11 cellular contexts compared by ENCODE assay signal in the genomic region with DNA sequence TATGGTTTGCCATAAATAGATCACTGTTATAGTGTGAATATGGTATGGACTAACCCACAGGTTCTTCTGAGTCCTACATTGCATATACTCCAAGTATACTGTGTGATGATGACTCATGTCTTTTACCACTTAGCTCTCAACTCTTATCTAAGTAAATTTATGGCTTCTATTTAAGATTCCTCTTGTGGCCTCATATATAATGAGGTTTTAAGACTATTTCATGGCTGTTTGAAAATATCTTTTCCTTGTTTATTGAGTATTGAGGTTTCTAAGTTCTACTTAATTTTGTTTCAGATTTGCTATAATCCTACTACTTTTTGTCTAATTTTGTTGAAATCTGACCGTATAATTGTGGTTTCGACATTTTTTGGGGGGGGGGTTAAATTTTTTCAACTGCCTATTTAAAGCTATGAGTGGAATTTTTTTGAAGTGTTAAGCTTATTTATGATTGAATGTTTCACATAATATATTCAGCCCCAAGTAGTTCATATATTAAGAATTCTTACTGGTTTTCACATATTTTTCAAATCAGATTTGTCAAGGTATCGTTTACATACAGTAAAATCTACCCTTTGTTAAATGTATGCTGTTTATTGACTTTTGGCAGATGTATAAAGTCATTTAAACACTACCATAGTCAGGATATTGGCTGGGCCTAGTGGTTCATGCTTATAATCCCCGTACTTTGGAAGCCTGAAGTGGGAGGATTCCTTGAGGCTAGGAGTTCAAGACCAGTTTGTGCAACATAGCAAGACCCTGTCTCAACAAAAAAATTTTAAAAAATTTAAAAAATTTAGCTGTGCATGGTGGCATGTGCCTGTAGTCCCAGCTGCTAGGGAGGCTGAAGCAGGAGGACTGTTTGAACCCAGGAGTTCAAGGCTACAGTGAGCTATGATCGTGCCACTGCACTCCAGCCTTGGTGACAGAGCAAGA. TPM values are rescaled to one million over a fixed set of nuclear protein-coding genes. Genes with fewer than 3 reads are reported as not detected.
DNase-seq lines count a peak whose midpoint lies in the region.
"Had no signal": no experiment of that assay in that cellular context is flagged by ENCODE, and none has a peak within 500 bp of the region (broad histone marks: within the 10 kb centered on the region; RNA-seq: fewer than 3 reads in every experiment).

No MANE protein-coding gene starts in this region.

- DNase-seq in NCI-H82 (lab: John Stamatoyannopoulos, UW) (peak; percentile 15), NCI-H82 treated with DMSO at 0.1 percent for 48 hours (lab: John Stamatoyannopoulos, UW; ENCODE audit: unreplicated experiment) (no peak), NOMO-1 treated with DMSO at 0.1 percent for 48 hours (lab: John Stamatoyannopoulos, UW; ENCODE audit: unreplicated experiment) (peak; percentile 94), dermis blood vessel endothelial cell (peak; percentile 13), skeletal muscle cell (ENCODE audit: low read depth) (peak; percentile 48), GM19240 (ENCODE audit: insufficient read length, low spot score) (no peak), mucosa of gallbladder (ENCODE audit: low spot score) (no peak)
- DNase-seq in central memory CD4-positive, alpha-beta T cell = no peak
- DNase-seq: ACHN, NCI-H2081, T1000 had no signal

- H3K4me3 ChIP-seq in skeletal muscle cell (ENCODE audit: low read depth, low read length) = no peak overlapping the region

RNA-seq across cellular contexts. Expression of a gene that starts 11.7 kb away (rescaled TPM):
- total RNA-seq in dermis blood vessel endothelial cell (51.3 and 60.6 TPM in 2 replicates), mucosa of gallbladder (49.2 TPM)

Comparison
In these comparisons a context has a peak if more than half of its experiments do, and no peak if none do; other contexts are left out.
1. DNase-seq: peak in NCI-H82 (single experiment), NOMO-1 treated with DMSO at 0.1 percent for 48 hours (single experiment), dermis blood vessel endothelial cell (single experiment) and skeletal muscle cell (single experiment); none in NCI-H82 treated with DMSO at 0.1 percent for 48 hours (single experiment), GM19240 (single experiment), mucosa of gallbladder (single experiment) and central memory CD4-positive, alpha-beta T cell (single experiment).